12 cellular contexts compared by ENCODE assay signal in the genomic region with DNA sequence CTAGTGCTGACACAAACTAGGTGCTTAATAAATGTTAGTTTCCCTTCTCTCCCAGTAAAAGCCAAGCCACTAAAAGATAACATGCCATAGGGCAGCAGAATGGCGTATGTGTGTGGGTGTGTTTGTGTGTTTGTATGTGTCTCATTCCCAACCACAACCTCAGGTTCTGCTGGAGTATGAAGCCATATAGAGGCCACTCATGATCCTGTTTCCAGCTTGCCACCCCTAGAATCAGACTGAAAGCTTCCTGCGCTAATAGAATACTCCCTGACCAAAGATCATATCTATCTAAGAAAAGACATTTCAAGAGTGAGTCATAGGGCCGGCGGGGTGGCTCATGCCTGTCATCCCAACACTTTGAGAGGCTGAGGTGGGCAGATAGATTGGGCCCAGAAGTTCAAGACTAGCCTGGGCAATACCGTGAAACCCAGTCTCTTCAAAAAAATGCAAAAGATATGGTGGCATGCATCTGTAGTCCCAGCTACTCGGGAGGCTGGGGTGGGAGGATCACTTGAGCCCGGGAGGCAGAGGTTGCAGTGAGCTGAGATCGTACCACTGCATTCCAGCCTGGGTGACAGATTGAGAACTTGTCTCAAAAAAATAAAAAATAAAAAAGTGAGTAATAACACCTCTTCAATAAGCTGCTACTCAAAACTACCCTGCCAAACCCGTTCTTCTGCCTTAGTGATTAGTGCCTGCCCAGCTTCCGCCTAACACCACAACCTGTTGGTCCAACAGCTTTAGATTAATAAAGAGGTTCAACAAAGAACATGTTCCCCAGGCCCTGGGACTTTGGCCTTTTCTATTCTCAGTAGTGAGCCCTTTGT. TPM values are rescaled to one million over a fixed set of nuclear protein-coding genes. Genes with fewer than 3 reads are reported as not detected.
DNase-seq lines count a peak whose midpoint lies in the region; ATAC-seq and TF ChIP-seq lines count a peak whose summit lies in the region.
"Had no signal": no experiment of that assay in that cellular context is flagged by ENCODE, and none has a peak within 500 bp of the region (broad histone marks: within the 10 kb centered on the region; RNA-seq: fewer than 3 reads in every experiment).

No MANE protein-coding gene starts in this region.

- WGBS in thyroid gland, 2 donors: 83 to 88% methylated on average over 10 of the region's 10 CpGs

- no peak for TF ChIP-seq CTCF in thyroid gland (IDR thresholded peaks at IDR 0.05)

- no peaks in the 10 kb centered on the region for H3K36me3 ChIP-seq in thyroid gland
- H3K36me3 ChIP-seq: heart left ventricle had no signal

- TF ChIP-seq POLR2A in erythroblast (IDR thresholded peaks at IDR 0.05; ENCODE audit: low read length) (no peak), thyroid gland (IDR thresholded peaks at IDR 0.05) (no peak)

- intact Hi-C loops in thyroid gland (cut with DNase I): no loop called here

- H3K27ac ChIP-seq in thyroid gland: no peak overlapping the region
- H3K27ac ChIP-seq: 22Rv1, heart left ventricle, parathyroid adenoma had no signal

- no peaks in the 10 kb centered on the region for H3K9me3 ChIP-seq in thyroid gland
- H3K9me3 ChIP-seq: heart left ventricle had no signal

- no peak overlapping the region for H3K4me3 ChIP-seq in thyroid gland (replicated peaks in 1 of 3)
- H3K4me3 ChIP-seq: heart left ventricle had no signal

- ATAC-seq in HG02970 (IDR thresholded peaks at IDR 0.05; ENCODE audit: low FRiP score, unreplicated experiment) (no peak), HG02588 (IDR thresholded peaks at IDR 0.05; ENCODE audit: unreplicated experiment) (no peak)
- ATAC-seq: heart left ventricle had no signal

- H3K4me1 ChIP-seq in thyroid gland: no peaks in the 10 kb centered on the region
- H3K4me1 ChIP-seq: heart left ventricle, parathyroid adenoma had no signal

- no peaks in the 10 kb centered on the region for H3K27me3 ChIP-seq in thyroid gland
- H3K27me3 ChIP-seq: heart left ventricle had no signal

- DNase-seq in NCI-H146 (lab: John Stamatoyannopoulos, UW): peak; percentile 8
- no peak for DNase-seq in NCI-H146 treated with DMSO at 0.1 percent for 48 hours (lab: John Stamatoyannopoulos, UW; ENCODE audit: unreplicated experiment)
- DNase-seq in NCI-H748 (lab: John Stamatoyannopoulos, UW; ENCODE audit: unreplicated experiment): peak; percentile 70
- DNase-seq in erythroblast (lab: John Stamatoyannopoulos, UW): peak; percentile 60 to 75
- DNase-seq in renal cortical epithelial cell (ENCODE audit: low read depth): peak; percentile 39
- DNase-seq in thyroid gland: no peak
- DNase-seq: heart left ventricle, NCI-H69 had no signal

RNA-seq across cellular contexts. Expression of gene SNRPC, which starts 11.8 kb away (rescaled TPM):
- total RNA-seq in renal cortical epithelial cell (23.6 and 42.4 TPM in 2 replicates), thyroid gland (100 to 1,000 TPM in 1 of 4 donors, 10 to 100 TPM in 3; 54.9 to 107 (median 62.9) TPM)

RNA-seq across cellular contexts. Expression of gene BLTP3A, which starts 46.4 kb away (rescaled TPM):
- total RNA-seq in renal cortical epithelial cell: 9.9 and 23.7 TPM in 2 replicates
- total RNA-seq in thyroid gland: 10 to 100 TPM; 12.6 to 19.5 (median 16.1) TPM

RNA-seq across cellular contexts. Expression of gene ILRUN, which starts 48.9 kb away (rescaled TPM):
- total RNA-seq in renal cortical epithelial cell (69.6 and 70.0 TPM in 2 replicates), thyroid gland (100 to 1,000 TPM in 1 of 4 donors, 10 to 100 TPM in 3; 76.5 to 107 (median 89.0) TPM)

Comparison
In these comparisons a context has a peak if more than half of its experiments do, and no peak if none do; other contexts are left out.
1. DNase-seq: peak in NCI-H146 (single experiment), NCI-H748 (single experiment), erythroblast (2 of 2) and renal cortical epithelial cell (single experiment); none in NCI-H146 treated with DMSO at 0.1 percent for 48 hours (single experiment) and thyroid gland (0 of 2).